In the genomic region with DNA sequence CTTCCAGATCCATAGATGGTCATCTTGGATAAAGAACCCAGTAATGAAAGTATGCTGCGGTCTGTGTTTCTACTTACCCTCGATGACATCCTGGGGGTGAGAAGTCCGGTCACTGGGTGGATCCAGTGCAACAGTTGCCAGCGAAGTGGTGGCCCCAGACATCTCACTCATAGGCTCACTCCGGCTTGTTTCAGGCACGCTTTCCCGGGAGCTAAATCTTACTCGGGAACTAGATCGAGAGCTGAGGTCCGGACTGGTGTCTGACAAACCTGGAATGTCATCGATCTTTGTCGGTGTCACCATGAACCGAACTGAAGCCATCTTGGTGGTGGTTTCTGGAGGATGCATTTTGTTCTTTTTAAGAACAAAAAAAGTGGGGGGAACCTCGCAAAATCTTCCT, we compare ENCODE assay signal across 1 cellular context.
TF ChIP-seq lines count a peak whose summit lies in the region.

No MANE protein-coding gene starts in this region.

TF ChIP-seq in HepG2, 621 proteins besides CTCF, POLR2A, EP300 and RAD21:
- TF ChIP-seq ELF4 (CRISPR knock-in tag; IDR thresholded peaks at IDR 0.05; ENCODE audit: borderline replicate concordance) (no peak), GLI4 (CRISPR knock-in tag; IDR thresholded peaks at IDR 0.05; ENCODE audit: borderline replicate concordance) (no peak), HMGA1 (CRISPR knock-in tag; conservative IDR thresholded peaks at IDR 0.05) (no peak), KMT2A (CRISPR knock-in tag; IDR thresholded peaks at IDR 0.05) (no peak), ATF7-NPFF (CRISPR knock-in tag; IDR thresholded peaks at IDR 0.05; ENCODE audit: low read depth) (no peak), NR2F1 (CRISPR knock-in tag; IDR thresholded peaks at IDR 0.05) (no peak), GATA4 (IDR thresholded peaks at IDR 0.05; ENCODE audit: borderline replicate concordance, low read depth) (no peak), GFI1 (CRISPR knock-in tag; IDR thresholded peaks at IDR 0.05; ENCODE audit: borderline replicate concordance) (no peak), BCL3 (CRISPR knock-in tag; IDR thresholded peaks at IDR 0.05) (no peak)
- TF ChIP-seq, protein P1, sequence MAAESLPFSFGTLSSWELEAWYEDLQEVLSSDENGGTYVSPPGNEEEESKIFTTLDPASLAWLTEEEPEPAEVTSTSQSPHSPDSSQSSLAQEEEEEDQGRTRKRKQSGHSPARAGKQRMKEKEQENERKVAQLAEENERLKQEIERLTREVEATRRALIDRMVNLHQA (CRISPR knock-in tag; IDR thresholded peaks at IDR 0.05), result no peak
- TF ChIP-seq, protein P2, sequence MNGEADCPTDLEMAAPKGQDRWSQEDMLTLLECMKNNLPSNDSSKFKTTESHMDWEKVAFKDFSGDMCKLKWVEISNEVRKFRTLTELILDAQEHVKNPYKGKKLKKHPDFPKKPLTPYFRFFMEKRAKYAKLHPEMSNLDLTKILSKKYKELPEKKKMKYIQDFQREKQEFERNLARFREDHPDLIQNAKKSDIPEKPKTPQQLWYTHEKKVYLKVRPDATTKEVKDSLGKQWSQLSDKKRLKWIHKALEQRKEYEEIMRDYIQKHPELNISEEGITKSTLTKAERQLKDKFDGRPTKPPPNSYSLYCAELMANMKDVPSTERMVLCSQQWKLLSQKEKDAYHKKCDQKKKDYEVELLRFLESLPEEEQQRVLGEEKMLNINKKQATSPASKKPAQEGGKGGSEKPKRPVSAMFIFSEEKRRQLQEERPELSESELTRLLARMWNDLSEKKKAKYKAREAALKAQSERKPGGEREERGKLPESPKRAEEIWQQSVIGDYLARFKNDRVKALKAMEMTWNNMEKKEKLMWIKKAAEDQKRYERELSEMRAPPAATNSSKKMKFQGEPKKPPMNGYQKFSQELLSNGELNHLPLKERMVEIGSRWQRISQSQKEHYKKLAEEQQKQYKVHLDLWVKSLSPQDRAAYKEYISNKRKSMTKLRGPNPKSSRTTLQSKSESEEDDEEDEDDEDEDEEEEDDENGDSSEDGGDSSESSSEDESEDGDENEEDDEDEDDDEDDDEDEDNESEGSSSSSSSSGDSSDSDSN (CRISPR knock-in tag; IDR thresholded peaks at IDR 0.05), result no peak
